In genomic region chr12:98895086-98895651, GRCh38 we compare ENCODE assay signal across 10 cellular contexts.
A peak's percentile ranks its signal among the peaks of the same experiment; 100 is the strongest.
DNase-seq lines count a peak whose midpoint lies in the region; ATAC-seq and TF ChIP-seq lines count a peak whose summit lies in the region.
"Had no signal": no experiment of that assay in that cellular context is flagged by ENCODE, and none has a peak within 500 bp of the region (broad histone marks: within the 10 kb centered on the region; RNA-seq: fewer than 3 reads in every experiment).

No MANE protein-coding gene starts in this region.

- H3K36me3 Mint-ChIP-seq in chondrocyte (ENCODE audit: low read depth), result no peaks in the 10 kb centered on the region
- no peaks in the 10 kb centered on the region for H3K36me3 Mint-ChIP-seq in neural crest cell (ENCODE audit: low read depth)

- H3K36me3 ChIP-seq in HUES6 (ENCODE audit: control insufficient read depth, insufficient read depth, low read length), result no peaks in the 10 kb centered on the region

- H3K4me1 ChIP-seq in HUES6 (ENCODE audit: control insufficient read depth, insufficient read depth, low read length), result peaks cover 8% of the 10 kb centered on the region

- H3K27me3 Mint-ChIP-seq in chondrocyte (ENCODE audit: low read depth) (peaks cover 73% of the 10 kb centered on the region), neural crest cell (ENCODE audit: low read depth) (peaks cover 93% of the 10 kb centered on the region)

- H3K4me1 Mint-ChIP-seq in chondrocyte (ENCODE audit: low read depth) (peaks cover 9% of the 10 kb centered on the region), neural crest cell (peaks cover 16% of the 10 kb centered on the region)
- H3K4me1 Mint-ChIP-seq: activated T-helper 17 cell treated with anti-CD3 and anti-CD28 coated beads, Interleukin-2, amount 50 U/mL, for 72 hours had no signal

- H3K9ac ChIP-seq in HUES6 (ENCODE audit: low read length), result no peak overlapping the region

- H3K9me3 ChIP-seq in HUES6 (ENCODE audit: control insufficient read depth, insufficient read depth, low read depth, low read length), result no peaks in the 10 kb centered on the region

- H3K4me3 ChIP-seq in HUES6 (ENCODE audit: low read depth, low read length), result peak overlapping the region; percentile 62

- H3K27ac ChIP-seq in HUES6 (ENCODE audit: low read depth, low read length), result no peak overlapping the region

- H3K27ac Mint-ChIP-seq in chondrocyte (ENCODE audit: unreplicated experiment), result no peak overlapping the region
- H3K27ac Mint-ChIP-seq in neural crest cell (ENCODE audit: unreplicated experiment), result no peak overlapping the region
- H3K27ac Mint-ChIP-seq: activated T-helper 17 cell treated with anti-CD3 and anti-CD28 coated beads, Interleukin-2, amount 50 U/mL, for 72 hours had no signal

- H3K9me3 Mint-ChIP-seq in chondrocyte (ENCODE audit: low read depth), result no peaks in the 10 kb centered on the region
- no peaks in the 10 kb centered on the region for H3K9me3 Mint-ChIP-seq in neural crest cell
- H3K9me3 Mint-ChIP-seq: activated T-helper 17 cell treated with anti-CD3 and anti-CD28 coated beads, Interleukin-2, amount 50 U/mL, for 72 hours had no signal

- DNase-seq in Ammon's horn (ENCODE audit: low spot score) (peak; percentile 70), chondrocyte (ENCODE audit: low spot score) (no peak), neural crest cell (ENCODE audit: low read depth, low spot score) (peak; percentile 45), GM20000 (ENCODE audit: low spot score) (no peak)
- DNase-seq: EL had no signal

- H3K27me3 ChIP-seq in HUES6 (ENCODE audit: control insufficient read depth, insufficient read depth, low read length), result peaks cover 82% of the 10 kb centered on the region

- TF ChIP-seq CTCF in chondrocyte (IDR thresholded peaks at IDR 0.05) (no peak), neural crest cell (conservative IDR thresholded peaks at IDR 0.05) (no peak), GM20000 (IDR thresholded peaks at IDR 0.05; ENCODE audit: extremely low read depth, missing control alignments) (no peak)

- ATAC-seq in HG02610 (IDR thresholded peaks at IDR 0.05; ENCODE audit: unreplicated experiment) (no peak), HG03175 (IDR thresholded peaks at IDR 0.05; ENCODE audit: unreplicated experiment) (no peak), HG03432 (IDR thresholded peaks at IDR 0.05; ENCODE audit: unreplicated experiment) (no peak)
- ATAC-seq: activated T-helper 17 cell treated with anti-CD3 and anti-CD28 coated beads, Interleukin-2, amount 50 U/mL, for 72 hours had no signal

- H3K4me3 Mint-ChIP-seq in chondrocyte (ENCODE audit: unreplicated experiment), result peak overlapping the region; percentile 35
- H3K4me3 Mint-ChIP-seq in neural crest cell, result peak overlapping the region; percentile 84
- H3K4me3 Mint-ChIP-seq: activated T-helper 17 cell treated with anti-CD3 and anti-CD28 coated beads, Interleukin-2, amount 50 U/mL, for 72 hours had no signal

Comparison
In these comparisons a context has a peak if more than half of its experiments do, and no peak if none do; other contexts are left out.
1. DNase-seq: peak in Ammon's horn (single experiment) and neural crest cell (single experiment); none in chondrocyte (single experiment) and GM20000 (single experiment).